In genomic region chr4:165131247-165131832, GRCh38 we compare ENCODE assay signal across 8 cellular contexts. TPM values are rescaled to one million over a fixed set of nuclear protein-coding genes. Genes with fewer than 3 reads are reported as not detected.
DNase-seq lines count a peak whose midpoint lies in the region; ATAC-seq and TF ChIP-seq lines count a peak whose summit lies in the region.

No MANE protein-coding gene starts in this region.

- H3K4me1 ChIP-seq in CD4-positive, alpha-beta memory T cell (ENCODE audit: insufficient read depth, low read length) = no peaks in the 10 kb centered on the region

- no peaks in the 10 kb centered on the region for H3K27me3 ChIP-seq in CD4-positive, alpha-beta memory T cell (ENCODE audit: insufficient read depth, low read length)

- CTCF ChIA-PET in CD4-positive, alpha-beta memory T cell (lab: Charles Lee; ENCODE audit: partially characterized antibody) = interaction anchor here (0.6 to 7.2 kb wide), 41 partner anchors 9 to 363 kb away, joined by 3 to 90 read pairs (median 4); partner anchors contain the start of genes MSMO1 and TMEM192

- intact Hi-C loops in CD4-positive, alpha-beta memory T cell (cut with micrococcal nuclease) = loop anchor here (1.0 to 5.0 kb wide), 5 partner anchors 126 to 406 kb away; partner anchors contain the start of gene MSMO1

- peaks cover 0 to 2% (median 0%) of the 10 kb centered on the region in 4 donors for H3K4me1 Mint-ChIP-seq in CD4-positive, alpha-beta memory T cell
- H3K4me1 Mint-ChIP-seq in endothelial cell (ENCODE audit: unreplicated experiment) = no peaks in the 10 kb centered on the region

- no peaks in the 10 kb centered on the region for H3K36me3 ChIP-seq in CD4-positive, alpha-beta memory T cell (ENCODE audit: insufficient read depth, low read length)

- no peaks in the 10 kb centered on the region for H3K36me3 Mint-ChIP-seq in CD4-positive, alpha-beta memory T cell
- no peaks in the 10 kb centered on the region for H3K36me3 Mint-ChIP-seq in endothelial cell (ENCODE audit: low read depth, unreplicated experiment)

- H3K4me3 Mint-ChIP-seq in CD4-positive, alpha-beta memory T cell = no peak overlapping the region
- H3K4me3 Mint-ChIP-seq in endothelial cell (ENCODE audit: unreplicated experiment) = no peak overlapping the region

- no peaks in the 10 kb centered on the region for H3K9me3 ChIP-seq in CD4-positive, alpha-beta memory T cell (ENCODE audit: control insufficient read depth in 1 of 2, low read length in 2 of 2)

- H3K9me3 Mint-ChIP-seq in CD4-positive, alpha-beta memory T cell = no peaks in the 10 kb centered on the region
- no peaks in the 10 kb centered on the region for H3K9me3 Mint-ChIP-seq in endothelial cell (ENCODE audit: unreplicated experiment)

- DNase-seq in CD4-positive, alpha-beta memory T cell = peak; percentile 62 to 77 (median 68)
- DNase-seq in NCI-H82 (lab: John Stamatoyannopoulos, UW) = peak; percentile 72
- peak; percentile 42 to 56 for DNase-seq in activated CD8-positive, alpha-beta memory T cell treated with anti-CD3 and anti-CD28 coated beads for 1 hour (ENCODE audit: extremely low read depth in 1 of 2, low read depth in 1 of 2)
- DNase-seq in endothelial cell (ENCODE audit: low spot score) = peak; percentile 87
- DNase-seq in myocyte (ENCODE audit: low read depth) = peak; percentile 78
- DNase-seq in stimulated activated CD8-positive, alpha-beta memory T cell treated with anti-CD3 and anti-CD28 coated beads, Interleukin-7, amount 100 ng/mL, for 48 hours (ENCODE audit: extremely low read depth in 1 of 2, low read depth in 1 of 2) = peak; percentile 15 to 52

- POLR2A ChIA-PET in CD4-positive, alpha-beta memory T cell (lab: Charles Lee; ENCODE audit: partially characterized antibody) = interaction anchor here (0.7 to 1.1 kb wide), 2 partner anchors 212 to 213 kb away, joined by 3 read pairs; no protein-coding TSS in a partner anchor

- ATAC-seq in GM19372 (IDR thresholded peaks at IDR 0.05; ENCODE audit: low read depth, unreplicated experiment) (peak; percentile 75), HG03521 (IDR thresholded peaks at IDR 0.05; ENCODE audit: unreplicated experiment) (peak; percentile 71)

- H3K4me3 ChIP-seq in CD4-positive, alpha-beta memory T cell (ENCODE audit: low read length in 2 of 2) = no peak overlapping the region

- H3K27ac Mint-ChIP-seq in CD4-positive, alpha-beta memory T cell = peak overlapping the region in 1 of 7 donors; percentile 1
- no peak overlapping the region for H3K27ac Mint-ChIP-seq in endothelial cell (ENCODE audit: unreplicated experiment)

- peaks cover 23 to 24% of the 10 kb centered on the region in 2 donors for H3K27me3 Mint-ChIP-seq in CD4-positive, alpha-beta memory T cell
- H3K27me3 Mint-ChIP-seq in endothelial cell (ENCODE audit: unreplicated experiment) = peaks cover 8% of the 10 kb centered on the region

- peak; percentile 98 for TF ChIP-seq CTCF in endothelial cell (IDR thresholded peaks at IDR 0.05; ENCODE audit: unreplicated experiment)

- H3K27ac ChIP-seq in CD4-positive, alpha-beta memory T cell (ENCODE audit: low read depth, low read length) = no peak overlapping the region

RNA-seq across cellular contexts. Expression of gene TMEM192, which starts 18.7 kb away (rescaled TPM):
- total RNA-seq in CD4-positive, alpha-beta memory T cell = 10 to 100 TPM; 11.5 to 11.6 TPM
- polyA plus RNA-seq in CD4-positive, alpha-beta memory T cell = 10 to 100 TPM; 15.7 to 18.7 TPM
- total RNA-seq in endothelial cell (ENCODE audit: unreplicated experiment) (11.6 TPM), myocyte (20.8 and 21.1 TPM in 2 replicates)
- 11.9 TPM for polyA plus RNA-seq in myocyte (2012)

Comparison
In these comparisons a context has a peak if more than half of its experiments do, and no peak if none do; other contexts are left out.
1. DNase-seq: peak in every context shown above with its lines; median percentile 87 in endothelial cell; 78 in myocyte; 72 in NCI-H82; 68 in CD4-positive, alpha-beta memory T cell; 49 in activated CD8-positive, alpha-beta memory T cell treated with anti-CD3 and anti-CD28 coated beads for 1 hour; 34 in stimulated activated CD8-positive, alpha-beta memory T cell treated with anti-CD3 and anti-CD28 coated beads, Interleukin-7, amount 100 ng/mL, for 48 hours.